In genomic region chr2:136305517-136306192, GRCh38 we compare ENCODE assay signal across 8 cellular contexts.
DNase-seq lines count a peak whose midpoint lies in the region; ATAC-seq and TF ChIP-seq lines count a peak whose summit lies in the region.

No MANE protein-coding gene starts in this region.

- in situ Hi-C loops in brain microvascular endothelial cell (cut with HindIII; ENCODE audit: low pct_ligation_motif_present, low sequenced_read_pairs): no loop called here

- H3K4me1 ChIP-seq in RWPE2 (ENCODE audit: insufficient read depth, poor library complexity, severe bottlenecking) (no peaks in the 10 kb centered on the region), upper lobe of right lung (no peaks in the 10 kb centered on the region)

- no peak overlapping the region for H3K4me3 ChIP-seq in RWPE2 (ENCODE audit: severe bottlenecking)
- no peak overlapping the region for H3K4me3 ChIP-seq in upper lobe of right lung
- no peak overlapping the region for H3K4me3 ChIP-seq in brain microvascular endothelial cell (ENCODE audit: low read depth, low read length)

- no peak for TF ChIP-seq CTCF in RWPE2 (IDR thresholded peaks at IDR 0.05; ENCODE audit: poor library complexity, severe bottlenecking)
- no peak for TF ChIP-seq CTCF in upper lobe of right lung (IDR thresholded peaks at IDR 0.05)
- no peak for TF ChIP-seq CTCF in type B pancreatic cell (conservative IDR thresholded peaks at IDR 0.05)
- no peak for TF ChIP-seq CTCF in brain microvascular endothelial cell (IDR thresholded peaks at IDR 0.05; ENCODE audit: low read depth, low read length, missing control alignments)

- no peaks in the 10 kb centered on the region for H3K36me3 ChIP-seq in RWPE2 (ENCODE audit: low read depth)
- no peaks in the 10 kb centered on the region for H3K36me3 ChIP-seq in upper lobe of right lung
- no peaks in the 10 kb centered on the region for H3K36me3 ChIP-seq in brain microvascular endothelial cell (replicated peaks)

- H3K27me3 Mint-ChIP-seq in type B pancreatic cell: peaks cover 16% of the 10 kb centered on the region

- no peaks in the 10 kb centered on the region for H3K9me3 Mint-ChIP-seq in type B pancreatic cell

- no peak overlapping the region for H3K27ac ChIP-seq in RWPE2 (ENCODE audit: poor library complexity, severe bottlenecking)
- no peak overlapping the region for H3K27ac ChIP-seq in upper lobe of right lung
- no peak overlapping the region for H3K27ac ChIP-seq in brain microvascular endothelial cell

- ATAC-seq in GM18868 (IDR thresholded peaks at IDR 0.05; ENCODE audit: unreplicated experiment) (peak; percentile 92), HG02973 (IDR thresholded peaks at IDR 0.05; ENCODE audit: unreplicated experiment) (peak; percentile 84), RWPE2 (ENCODE audit: low read depth) (peak; percentile 51; the same call in 1 of the 3 replicates), upper lobe of right lung (peak; percentile 54)

- H3K36me3 Mint-ChIP-seq in type B pancreatic cell: no peaks in the 10 kb centered on the region

- DNase-seq in RWPE2 (ENCODE audit: low spot score): no peak
- peak; percentile 17 for DNase-seq in astrocyte of the hippocampus (ENCODE audit: low read depth, low spot score)
- DNase-seq in upper lobe of right lung: no peak
- DNase-seq in hepatic stellate cell (ENCODE audit: low spot score): no peak
- no peak for DNase-seq in type B pancreatic cell (ENCODE audit: extremely low spot score, unreplicated experiment)
- DNase-seq in brain microvascular endothelial cell: no peak

- H3K4me1 Mint-ChIP-seq in type B pancreatic cell (ENCODE audit: unreplicated experiment): peaks cover 10% of the 10 kb centered on the region

- H3K27me3 ChIP-seq in RWPE2 (ENCODE audit: insufficient read depth, poor library complexity, severe bottlenecking) (no peaks in the 10 kb centered on the region), upper lobe of right lung (no peaks in the 10 kb centered on the region), brain microvascular endothelial cell (replicated peaks) (no peaks in the 10 kb centered on the region)

- intact Hi-C loops in upper lobe of right lung (cut with DNase I): no loop called here

- no peaks in the 10 kb centered on the region for H3K9me3 ChIP-seq in RWPE2 (ENCODE audit: severe bottlenecking)
- no peaks in the 10 kb centered on the region for H3K9me3 ChIP-seq in upper lobe of right lung

- H3K27ac Mint-ChIP-seq in type B pancreatic cell: no peak overlapping the region

- no peak overlapping the region for H3K4me3 Mint-ChIP-seq in type B pancreatic cell
